ENCODE assay signal across 25 cellular contexts in the genomic region with DNA sequence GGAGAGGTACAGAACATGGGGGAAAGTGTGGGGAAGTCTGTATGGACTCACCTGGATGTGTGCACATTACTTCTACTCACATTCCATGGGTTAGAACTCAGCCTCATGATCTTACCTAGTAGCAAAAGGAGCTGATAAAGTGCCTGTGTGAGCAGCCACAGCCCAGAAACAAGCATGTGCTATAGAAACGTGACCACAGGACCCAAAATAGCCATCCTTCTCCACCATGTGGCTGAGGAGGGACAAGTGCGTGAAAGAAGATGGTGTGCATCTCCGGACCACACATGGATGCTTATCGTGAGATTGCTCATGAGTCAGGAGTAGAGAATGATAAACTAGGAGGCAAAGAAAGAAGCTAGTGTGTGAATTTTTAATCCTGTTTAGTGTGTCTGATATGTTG.
"Had no signal": no experiment of that assay in that cellular context is flagged by ENCODE, and none has a peak within 500 bp of the region (broad histone marks: within the 10 kb centered on the region; RNA-seq: fewer than 3 reads in every experiment).

No MANE protein-coding gene starts in this region.

- H2AFZ ChIP-seq: parathyroid adenoma had no signal

- H3K27me3 ChIP-seq: heart left ventricle, left lung, right lobe of liver, spleen, suprapubic skin, tibial nerve, uterus had no signal

- H3K36me3 ChIP-seq: heart left ventricle, left lung, lower lobe of right lung, right lobe of liver, spleen, suprapubic skin, thoracic aorta, tibial nerve, uterus had no signal

- DNase-seq: heart left ventricle; hypothalamus; immature natural killer cell; kidney; left colon; left lung; lower lobe of right lung; mammary epithelial cell; mesenchymal stem cell; naive thymus-derived CD4-positive, alpha-beta T cell; nucleus accumbens; psoas muscle; right lobe of liver; spleen; stimulated activated CD4-positive, alpha-beta T cell treated with anti-CD3 and anti-CD28 coated beads, Interleukin-4, amount 100 ng/mL, for 24 hours; stimulated activated naive CD4-positive, alpha-beta T cell; uterus had no signal

- H3K4me1 ChIP-seq: heart left ventricle, left lung, lower lobe of right lung, parathyroid adenoma, psoas muscle, right lobe of liver, spleen, suprapubic skin, tibial nerve, uterus had no signal

- H3K9me3 ChIP-seq: heart left ventricle, left lung, lower lobe of right lung, psoas muscle, right lobe of liver, suprapubic skin, thoracic aorta, tibial nerve, uterus had no signal

- H3K36me3 Mint-ChIP-seq: immature natural killer cell; naive thymus-derived CD4-positive, alpha-beta T cell; natural killer cell treated with Interleukin-12 subunit alpha and Interleukin-12 subunit beta and Interleukin-15 and Interleukin-18, amount 100 ng/mL, for 72 hours; stimulated activated effector memory CD8-positive, alpha-beta T cell treated with anti-CD3 and anti-CD28 coated beads, Interleukin-12 subunit alpha, Interleukin-12 subunit beta, amount 100 ng/mL, for 72 hours; type B pancreatic cell had no signal

- H3K4me3 ChIP-seq: heart left ventricle, left lung, lower lobe of right lung, psoas muscle, right lobe of liver, spleen, suprapubic skin, tibial nerve, uterus had no signal

- H3K27ac ChIP-seq: heart left ventricle, left lung, lower lobe of right lung, parathyroid adenoma, psoas muscle, right lobe of liver, spleen, suprapubic skin, thoracic aorta, tibial nerve, uterus had no signal

- H3K9me3 Mint-ChIP-seq: type B pancreatic cell had no signal

- H3K27ac Mint-ChIP-seq: immature natural killer cell; naive thymus-derived CD4-positive, alpha-beta T cell; natural killer cell treated with Interleukin-12 subunit alpha and Interleukin-12 subunit beta and Interleukin-15 and Interleukin-18, amount 100 ng/mL, for 72 hours; stimulated activated effector memory CD8-positive, alpha-beta T cell treated with anti-CD3 and anti-CD28 coated beads, Interleukin-12 subunit alpha, Interleukin-12 subunit beta, amount 100 ng/mL, for 72 hours; stimulated activated naive CD8-positive, alpha-beta T cell treated with anti-CD3 and anti-CD28 coated beads, Interleukin-15, Interleukin-2, amounts not matched to agents 100 ng/mL and 50 ng/mL, for 24 hours; type B pancreatic cell had no signal

- H3K9ac ChIP-seq: parathyroid adenoma had no signal

- ATAC-seq: heart left ventricle; left colon; left lung; lower lobe of right lung; naive thymus-derived CD4-positive, alpha-beta T cell; natural killer cell treated with Interleukin-12 subunit alpha and Interleukin-12 subunit beta and Interleukin-15 and Interleukin-18, amount 100 ng/mL, for 72 hours; right lobe of liver; stimulated activated effector memory CD8-positive, alpha-beta T cell treated with anti-CD3 and anti-CD28 coated beads, Interleukin-12 subunit alpha, Interleukin-12 subunit beta, amount 100 ng/mL, for 72 hours had no signal
